In genomic region chr15:29672446-29672845, GRCh38 we compare ENCODE assay signal across 27 cellular contexts.
"Had no signal": no experiment of that assay in that cellular context is flagged by ENCODE, and none has a peak within 500 bp of the region (broad histone marks: within the 10 kb centered on the region; RNA-seq: fewer than 3 reads in every experiment).

No MANE protein-coding gene starts in this region.

- H3K9me3 Mint-ChIP-seq: activated B cell treated with CpG ODN at 0.5 μM for 24 hours; activated naive CD4-positive, alpha-beta T cell treated with anti-CD3 and anti-CD28 coated beads, Interleukin-2, amount 50 U/mL, for 24 hours; activated naive CD8-positive, alpha-beta T cell treated with anti-CD3 and anti-CD28 coated beads, Interleukin-2, amount 50 U/mL, for 24 hours; activated T-helper 2 cell treated with anti-CD3 and anti-CD28 coated beads, Interferon-gamma antibody, Interleukin-2, Interleukin-4, amounts not matched to agents 10 μg/mL and 5 μg/mL and 100 μg/mL, durations not matched to agents 14 hours and 24 hours and 36 hours; nephron progenitor cell; stimulated activated memory B cell treated with anti-CD40 and anti-IgM and Interleukin-4, amounts not matched to agents 10 μg/mL and 1 μg/mL and 100 μg/mL, for 72 hours; stimulated activated naive CD8-positive, alpha-beta T cell treated with anti-CD3 and anti-CD28 coated beads, Interleukin-15, amount 100 ng/mL, for 72 hours had no signal

- H3K27me3 ChIP-seq: thyroid gland had no signal

- H3K4me3 Mint-ChIP-seq: activated B cell treated with CpG ODN at 0.5 μM for 24 hours; activated CD4-positive, alpha-beta T cell treated with anti-CD3 and anti-CD28 coated beads for 36 hours; activated CD8-positive, alpha-beta memory T cell treated with anti-CD3 and anti-CD28 coated beads, Interleukin-2, amount 10 ng/mL, durations not matched to agents 7 days and 5 days; activated CD8-positive, alpha-beta T cell treated with anti-CD3 and anti-CD28 coated beads, Interleukin-2, amount 10 ng/mL, durations not matched to agents 7 days and 5 days; activated naive CD4-positive, alpha-beta T cell treated with anti-CD3 and anti-CD28 coated beads, Interleukin-2, amount 50 U/mL, for 24 hours; activated naive CD8-positive, alpha-beta T cell treated with anti-CD3 and anti-CD28 coated beads, Interleukin-2, amount 50 U/mL, for 24 hours; stimulated activated memory B cell treated with anti-CD40 and anti-IgM and Interleukin-4, amounts not matched to agents 10 μg/mL and 1 μg/mL and 100 μg/mL, for 72 hours; stimulated activated naive CD8-positive, alpha-beta T cell treated with anti-CD3 and anti-CD28 coated beads, Interleukin-15, amount 100 ng/mL, for 72 hours had no signal

- H3K9me3 ChIP-seq: gastrocnemius medialis, psoas muscle, thyroid gland had no signal

- H3K9ac ChIP-seq: parathyroid adenoma had no signal

- H3K27ac ChIP-seq: gastrocnemius medialis, parathyroid adenoma, psoas muscle, thyroid gland had no signal

- H3K79me2 ChIP-seq: parathyroid adenoma had no signal

- H3K4me1 Mint-ChIP-seq: activated B cell treated with CpG ODN at 0.5 μM for 24 hours; activated CD4-positive, alpha-beta T cell treated with anti-CD3 and anti-CD28 coated beads for 36 hours; activated CD8-positive, alpha-beta memory T cell treated with anti-CD3 and anti-CD28 coated beads, Interleukin-2, amount 10 ng/mL, durations not matched to agents 7 days and 5 days; stimulated activated memory B cell treated with anti-CD40 and anti-IgM and Interleukin-4, amounts not matched to agents 10 μg/mL and 1 μg/mL and 100 μg/mL, for 72 hours; stimulated activated naive CD8-positive, alpha-beta T cell treated with anti-CD3 and anti-CD28 coated beads, Interleukin-15, amount 100 ng/mL, for 72 hours had no signal

- H3K4me1 ChIP-seq: parathyroid adenoma, psoas muscle had no signal

- H3K4me2 ChIP-seq: smooth muscle cell had no signal

- H3K27ac Mint-ChIP-seq: activated B cell treated with CpG ODN at 0.5 μM for 24 hours; activated CD4-positive, alpha-beta T cell treated with anti-CD3 and anti-CD28 coated beads for 36 hours; activated CD8-positive, alpha-beta memory T cell treated with anti-CD3 and anti-CD28 coated beads, Interleukin-2, amount 10 ng/mL, durations not matched to agents 7 days and 5 days; activated CD8-positive, alpha-beta T cell treated with anti-CD3 and anti-CD28 coated beads, Interleukin-2, amount 10 ng/mL, durations not matched to agents 7 days and 5 days; activated naive CD4-positive, alpha-beta T cell treated with anti-CD3 and anti-CD28 coated beads, Interleukin-2, amount 50 U/mL, for 24 hours; activated naive CD8-positive, alpha-beta T cell treated with anti-CD3 and anti-CD28 coated beads, Interleukin-2, amount 50 U/mL, for 24 hours; activated T-helper 2 cell treated with anti-CD3 and anti-CD28 coated beads, Interferon-gamma antibody, Interleukin-2, Interleukin-4, amounts not matched to agents 10 μg/mL and 5 μg/mL and 100 μg/mL, durations not matched to agents 14 hours and 24 hours and 36 hours; nephron progenitor cell; stimulated activated memory B cell treated with anti-CD40 and anti-IgM and Interleukin-4, amounts not matched to agents 10 μg/mL and 1 μg/mL and 100 μg/mL, for 72 hours; stimulated activated naive CD8-positive, alpha-beta T cell treated with anti-CD3 and anti-CD28 coated beads, Interleukin-15, amount 100 ng/mL, for 72 hours had no signal

- H3K4me3 ChIP-seq: gastrocnemius medialis, psoas muscle, smooth muscle cell, thyroid gland had no signal

- H2AFZ ChIP-seq: parathyroid adenoma had no signal

- H3K36me3 Mint-ChIP-seq: activated CD8-positive, alpha-beta memory T cell treated with anti-CD3 and anti-CD28 coated beads, Interleukin-2, amount 10 ng/mL, durations not matched to agents 7 days and 5 days; activated naive CD4-positive, alpha-beta T cell treated with anti-CD3 and anti-CD28 coated beads, Interleukin-2, amount 50 U/mL, for 24 hours; stimulated activated memory B cell treated with anti-CD40 and anti-IgM and Interleukin-4, amounts not matched to agents 10 μg/mL and 1 μg/mL and 100 μg/mL, for 72 hours had no signal

- FAIRE-seq: colon had no signal

- DNase-seq: activated B cell treated with CpG ODN at 0.5 μM for 24 hours; activated CD4-positive, alpha-beta T cell treated with anti-CD3 and anti-CD28 coated beads for 36 hours; activated CD8-positive, alpha-beta memory T cell treated with anti-CD3 and anti-CD28 coated beads, Interleukin-2, amount 10 ng/mL, durations not matched to agents 7 days and 5 days; activated CD8-positive, alpha-beta T cell treated with anti-CD3 and anti-CD28 coated beads, Interleukin-2, amount 10 ng/mL, durations not matched to agents 7 days and 5 days; activated naive CD8-positive, alpha-beta T cell treated with anti-CD3 and anti-CD28 coated beads, Interleukin-2, amount 50 U/mL, for 24 hours; activated T-cell treated with anti-CD3 and anti-CD28 coated beads, Interleukin-2, amount 50 U/mL, for 48 hours; amygdala; effector CD8-positive, alpha-beta T cell; gastrocnemius medialis; hippocampal formation; left cardiac atrium; left ventricle myocardium superior; nephron progenitor cell; psoas muscle; stimulated activated CD4-positive, alpha-beta T cell treated with anti-CD3 and anti-CD28 coated beads, Interleukin-1b, Interleukin-23, amount 100 ng/mL, for 48 hours; stimulated activated CD4-positive, alpha-beta T cell treated with anti-CD3 and anti-CD28 coated beads, Interleukin-4, amount 100 ng/mL, for 4 hours; stimulated activated CD8-positive, alpha-beta memory T cell treated with anti-CD3 and anti-CD28 coated beads, Interleukin-4, amount 100 ng/mL, for 48 hours; stimulated activated naive CD8-positive, alpha-beta T cell treated with anti-CD3 and anti-CD28 coated beads, Interleukin-15, amount 100 ng/mL, for 72 hours; substantia nigra; T-helper 2 cell; thyroid gland had no signal

- H3K36me3 ChIP-seq: gastrocnemius medialis, thyroid gland had no signal
